18 cellular contexts compared by ENCODE assay signal in the genomic region with DNA sequence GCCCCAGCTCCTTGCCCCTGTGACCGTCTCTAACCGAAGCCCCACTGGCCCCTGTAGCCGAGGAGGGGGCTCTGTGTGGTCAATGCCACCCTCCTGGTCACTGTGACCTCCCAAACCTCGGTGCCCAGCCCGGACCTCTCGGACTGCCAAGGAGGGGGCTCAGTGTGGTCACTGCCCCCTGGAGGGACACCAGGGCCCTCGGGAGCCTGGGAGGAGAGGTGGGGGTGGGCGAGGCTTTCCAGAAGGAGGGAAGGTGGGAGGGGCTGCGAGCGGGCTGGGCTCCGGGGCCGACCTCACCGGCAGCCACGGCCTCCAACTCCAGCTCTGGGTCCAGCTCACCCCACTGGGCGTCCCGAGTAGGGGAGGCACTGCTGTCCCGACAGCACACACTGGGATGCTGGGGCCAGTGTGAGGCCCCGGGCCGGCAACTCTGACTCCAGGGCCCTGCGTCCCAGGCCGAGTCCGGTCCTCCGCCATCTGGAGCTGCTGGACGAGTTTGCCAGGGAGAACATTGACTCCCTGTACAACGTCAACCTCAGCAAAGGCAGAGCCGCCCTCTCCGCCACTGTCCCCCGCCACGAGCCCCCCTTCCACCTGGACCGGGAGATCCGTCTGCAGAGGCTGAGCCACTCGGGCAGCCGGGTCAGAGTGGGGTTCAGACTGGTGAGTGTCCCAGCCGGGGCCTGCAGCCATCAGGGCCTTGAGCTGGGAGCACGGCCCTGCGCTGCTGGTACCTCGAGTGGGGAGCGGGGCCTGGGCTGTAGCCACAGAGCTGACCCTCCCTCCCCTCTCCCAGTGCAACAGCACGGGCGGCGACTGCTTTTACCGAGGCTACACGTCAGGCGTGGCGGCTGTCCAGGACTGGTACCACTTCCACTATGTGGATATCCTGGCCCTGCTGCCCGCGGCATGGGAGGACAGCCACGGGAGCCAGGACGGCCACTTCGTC. TPM values are rescaled to one million over a fixed set of nuclear protein-coding genes. Genes with fewer than 3 reads are reported as not detected.
DNase-seq lines count a peak whose midpoint lies in the region; ATAC-seq, FAIRE-seq and TF ChIP-seq lines count a peak whose summit lies in the region.
"Had no signal": no experiment of that assay in that cellular context is flagged by ENCODE, and none has a peak within 500 bp of the region (broad histone marks: within the 10 kb centered on the region; RNA-seq: fewer than 3 reads in every experiment).

No MANE protein-coding gene starts in this region.

- H3K27ac ChIP-seq in H1 (ENCODE audit: low read depth, low read length) (no peak overlapping the region; the same call in 1 of the 2 replicates), neuronal stem cell (replicated peaks; ENCODE audit: low read length) (no peak overlapping the region)
- H3K27ac ChIP-seq: 22Rv1, GM23248, RWPE1, SJCRH30 had no signal

- H3K4me1 ChIP-seq in H1 (replicated peaks in 1 of 4; ENCODE audit: control insufficient read depth in 3 of 4, insufficient read depth in 4 of 4, low read length in 3 of 4) = peaks cover 0 to 1% (median under 1%) of the 10 kb centered on the region in 4 experiments; a peak in 1 of 7 replicates
- peaks cover 0 to 4% of the 10 kb centered on the region in 2 donors for H3K4me1 ChIP-seq in neuronal stem cell (ENCODE audit: control insufficient read depth in 2 of 2, insufficient read depth in 1 of 2, low read depth in 1 of 2, low read length in 2 of 2)

- H3K9ac ChIP-seq in H1 (replicated peaks in 1 of 4; ENCODE audit: extremely low read depth in 1 of 4, low read depth in 3 of 4, low read length in 3 of 4) (no peak overlapping the region), neuronal stem cell (ENCODE audit: low read depth, low read length, poor library complexity) (peak overlapping the region; percentile 21)
- H3K9ac ChIP-seq: GM23248 had no signal

- H3K27me3 ChIP-seq in H1 (replicated peaks in 1 of 4; ENCODE audit: control insufficient read depth in 3 of 4, extremely low read depth in 1 of 4, insufficient read depth in 3 of 4, low read length in 3 of 4) = no peaks in the 10 kb centered on the region
- no peaks in the 10 kb centered on the region for H3K27me3 ChIP-seq in neuronal stem cell (ENCODE audit: control insufficient read depth in 3 of 3, insufficient read depth in 3 of 3, low read depth in 1 of 3, low read length in 3 of 3)
- H3K27me3 ChIP-seq: SJCRH30 had no signal

- H2AFZ ChIP-seq in H1 (ENCODE audit: low read length) (no peak overlapping the region), neuronal stem cell (ENCODE audit: low read length) (peak overlapping the region; percentile 17)
- H2AFZ ChIP-seq: GM23248 had no signal

- H4K5ac ChIP-seq in H1 (ENCODE audit: insufficient read length, low read depth, low read length) = no peak overlapping the region

- H4K20me1 ChIP-seq in H1 (replicated peaks in 1 of 2; ENCODE audit: control insufficient read depth in 1 of 2, insufficient read depth in 2 of 2, low read length in 2 of 2) = no peaks in the 10 kb centered on the region

- TF ChIP-seq RAD21 in H1 (IDR thresholded peaks at IDR 0.05 in 1 of 2, conservative IDR thresholded peaks at IDR 0.05 in 1 of 2; ENCODE audit: low read depth in 2 of 2, low read length in 2 of 2) = no peak

- H3K4me2 ChIP-seq in H1 (ENCODE audit: insufficient read depth in 1 of 2, low read depth in 2 of 2, low read length in 2 of 2) = no peak overlapping the region
- no peak overlapping the region for H3K4me2 ChIP-seq in neuronal stem cell (ENCODE audit: insufficient read depth, low read length, poor library complexity, severe bottlenecking)

- CTCF ChIA-PET in H1 (lab: Charles Lee; ENCODE audit: partially characterized antibody) = interaction anchor here (1.2 to 1.6 kb wide), 5 partner anchors 13 to 47 kb away, joined by 3 to 5 read pairs (median 3); no protein-coding TSS in a partner anchor

- H2AK5ac ChIP-seq in H1 (ENCODE audit: low read depth, low read length) (no peak overlapping the region), neuronal stem cell (ENCODE audit: low read depth, low read length) (peak overlapping the region; percentile 46)

- no peak for FAIRE-seq in H1 (lab: Jason Lieb, UNC)
- FAIRE-seq: G401.6 had no signal

- DNase-seq in DMS53 (lab: John Stamatoyannopoulos, UW) = peak; percentile 53
- DNase-seq in DMS53 treated with DMSO at 0.1 percent for 48 hours (lab: John Stamatoyannopoulos, UW; ENCODE audit: unreplicated experiment) = no peak
- DNase-seq in H1 (ENCODE audit: low read depth in 1 of 2, low spot score in 2 of 2) = no peak
- DNase-seq in neuronal stem cell (ENCODE audit: low spot score) = no peak
- DNase-seq in activated CD4-positive, alpha-beta T cell treated with anti-CD3 and anti-CD28 coated beads for 1 hour = no peak
- DNase-seq: DND-41, GM23248, KBM-7, MV-4-11, NCI-H1930, NCI-H2171, NCI-H748 treated with DMSO at 0.1 percent for 48 hours, PC-3, SJCRH30 had no signal

- H3K79me1 ChIP-seq in H1 (ENCODE audit: low read depth, low read length) (no peaks in the 10 kb centered on the region), neuronal stem cell (ENCODE audit: low read depth, low read length) (peaks cover 8% of the 10 kb centered on the region)

- no peak for TF ChIP-seq CTCF in H1 (IDR thresholded peaks at IDR 0.05; ENCODE audit: control extremely low read depth in 1 of 3, insufficient read depth in 1 of 3, low read depth in 1 of 3, low read length in 3 of 3)

- H3K36me3 ChIP-seq in H1 (ENCODE audit: control insufficient read depth in 2 of 4, insufficient read depth in 4 of 4, low read length in 3 of 4) (no peaks in the 10 kb centered on the region), neuronal stem cell (replicated peaks in 1 of 2; ENCODE audit: control insufficient read depth in 2 of 2, insufficient read depth in 2 of 2, low read length in 2 of 2) (no peaks in the 10 kb centered on the region)
- H3K36me3 ChIP-seq: SJCRH30 had no signal

- H3K23me2 ChIP-seq in H1 (ENCODE audit: low read depth, low read length) = no peaks in the 10 kb centered on the region

- H3K14ac ChIP-seq in H1 (ENCODE audit: insufficient read length) (no peak overlapping the region), neuronal stem cell (ENCODE audit: low read length) (peak overlapping the region; percentile 38)

- peak overlapping the region; percentile 53; the same call in 1 of the 2 replicates for H2BK15ac ChIP-seq in H1 (ENCODE audit: low read length)
- H2BK15ac ChIP-seq in neuronal stem cell (ENCODE audit: low read length) = peak overlapping the region; percentile 67

- no peak for TF ChIP-seq POLR2A in H1 (IDR thresholded peaks at IDR 0.05; ENCODE audit: control extremely low read depth in 1 of 2, low read depth in 2 of 2, low read length in 2 of 2)

- H2BK5ac ChIP-seq in H1 (ENCODE audit: low read depth, low read length) (no peak overlapping the region), neuronal stem cell (ENCODE audit: low read length) (peak overlapping the region; percentile 53)

- H3K4ac ChIP-seq in H1 (replicated peaks; ENCODE audit: insufficient read length, low read depth, low read length) = no peak overlapping the region
- no peak overlapping the region for H3K4ac ChIP-seq in neuronal stem cell (ENCODE audit: low read length)

- H2BK12ac ChIP-seq in H1 (ENCODE audit: low read depth, low read length) = 0 out of 2 replicates have a peak overlapping the region, but pooled peaks have one; percentile 68
- H2BK12ac ChIP-seq in neuronal stem cell (ENCODE audit: low read length) = peak overlapping the region; percentile 63

- H3K4me3 ChIP-seq in H1 (ENCODE audit: extremely low read depth in 1 of 4, insufficient read depth in 2 of 4, low read depth in 3 of 4, low read length in 4 of 4) (no peak overlapping the region), neuronal stem cell (ENCODE audit: low read length in 2 of 2) (no peak overlapping the region)
- H3K4me3 ChIP-seq: GM23248, SJCRH30 had no signal

- H4K91ac ChIP-seq in H1 (replicated peaks; ENCODE audit: insufficient read length, low read length) (no peak overlapping the region), neuronal stem cell (ENCODE audit: low read depth, low read length, poor library complexity) (no peak overlapping the region)

- peak overlapping the region; percentile 62 for H4K8ac ChIP-seq in H1 (ENCODE audit: extremely low read depth, insufficient read depth, low read length)
- H4K8ac ChIP-seq in neuronal stem cell (ENCODE audit: low read depth, low read length) = no peak overlapping the region

- TF ChIP-seq EP300 in H1 (IDR thresholded peaks at IDR 0.05; ENCODE audit: borderline replicate concordance in 1 of 2, low read depth in 2 of 2, low read length in 2 of 2) = no peak

- POLR2A ChIA-PET in H1 (lab: Charles Lee; ENCODE audit: partially characterized antibody) = interaction anchor here (1.0 to 2.6 kb wide), 4 partner anchors 10 to 28 kb away, joined by 3 to 12 read pairs (median 3); partner anchors contain the start of gene UBE2J2

- no peak overlapping the region for H2BK20ac ChIP-seq in H1 (ENCODE audit: low read length)

- H3K79me2 ChIP-seq in H1 (ENCODE audit: control insufficient read depth in 1 of 2, insufficient read depth in 2 of 2, low read length in 2 of 2) = no peaks in the 10 kb centered on the region

- H2BK120ac ChIP-seq in H1 (replicated peaks; ENCODE audit: low read depth, low read length) (no peak overlapping the region), neuronal stem cell (ENCODE audit: low read depth, low read length) (peak overlapping the region; percentile 61)

- WGBS in H1 (ENCODE audit: extremely low coverage in 1 of 2, insufficient coverage in 1 of 2, insufficient read length in 1 of 2, insufficient replicate concordance in 2 of 2, low coverage in 1 of 2, low lambda C conversion rate in 2 of 2, missing lambda C conversion rate in 1 of 2), 2 experiments = 86% methylated on average over 39 of the region's 50 CpGs; no CpG with 5 or more reads in 1 of the 2 experiments
- no CpG with 5 or more reads among the region's 50 CpGs for WGBS in neuronal stem cell (ENCODE audit: extremely low coverage in 2 of 2, insufficient read length in 2 of 2, insufficient replicate concordance in 1 of 2), 2 donors

- H3K23ac ChIP-seq in H1 (ENCODE audit: insufficient read length) = no peak overlapping the region
- H3K23ac ChIP-seq in neuronal stem cell (ENCODE audit: low read depth, low read length, poor library complexity) = peak overlapping the region; percentile 85

- no peak for ATAC-seq in GM19023 (IDR thresholded peaks at IDR 0.05; ENCODE audit: unreplicated experiment)
- ATAC-seq: PC-3 had no signal

- H3K9me3 ChIP-seq in H1 (ENCODE audit: insufficient read depth in 2 of 2, low read depth in 1 of 2, low read length in 1 of 2) = peaks cover 0 to 2% of the 10 kb centered on the region in 2 experiments; a peak in 1 of 4 replicates
- no peaks in the 10 kb centered on the region for H3K9me3 ChIP-seq in neuronal stem cell (replicated peaks in 1 of 2; ENCODE audit: control insufficient read depth in 2 of 2, insufficient read depth in 1 of 2, low read depth in 1 of 2, low read length in 2 of 2)
- H3K9me3 ChIP-seq: SJCRH30 had no signal

- no peak overlapping the region for H3K56ac ChIP-seq in H1 (replicated peaks; ENCODE audit: insufficient read length, low read depth, low read length)

- H3K18ac ChIP-seq in H1 (ENCODE audit: extremely low read depth, low read length) (no peak overlapping the region), neuronal stem cell (ENCODE audit: low read length) (peak overlapping the region; percentile 64)

RNA-seq across cellular contexts. Expression of gene SCNN1D, which starts 6.4 kb away (rescaled TPM):
- total RNA-seq in H1 (2021; fragmentation: NEBNext Ultra II Directional; extraction: Animal tissue kit (Norgen Biotek cat#: 25700)) = 0.90 and 1.2 TPM in 2 replicates
- 2.5 and 4.1 TPM in 2 replicates for polyA plus RNA-seq in H1 (2011; rRNA removed)
- 3.6 TPM for polyA plus RNA-seq in H1 (2011; cell fraction: cytosol; rRNA removed)
- 29.6 TPM for polyA plus RNA-seq in H1 (2011; cell fraction: nucleus; rRNA removed)
- 1.3 to 4.3 TPM (median 2.9 TPM) in 4 replicates for polyA plus RNA-seq in H1 (2012, experiment 1 of 2)
- polyA plus RNA-seq in H1 (2012, experiment 2 of 2) = 0.54 TPM
- 1.8 TPM for polyA plus RNA-seq in H1 (2013, experiment 1 of 2)
- polyA plus RNA-seq in H1 (2013, experiment 2 of 2) = 1.0 TPM
- 0.24 and 0.38 TPM in 2 replicates for polyA minus RNA-seq in H1 (2011; rRNA and poly(A)+ RNA removed)
- 0.66 TPM for polyA minus RNA-seq in H1 (2011; cell fraction: cytosol; rRNA and poly(A)+ RNA removed)
- 2.7 TPM for polyA minus RNA-seq in H1 (2011; cell fraction: nucleus; rRNA and poly(A)+ RNA removed)
- 3.7 TPM for polyA plus RNA-seq in neuronal stem cell (2013, experiment 1 of 2)
- polyA plus RNA-seq in neuronal stem cell (2013, experiment 2 of 2) = 3.8 TPM

RNA-seq across cellular contexts. Expression of gene UBE2J2, which starts 12.9 kb away (rescaled TPM):
- total RNA-seq in H1 (2021; fragmentation: NEBNext Ultra II Directional; extraction: Animal tissue kit (Norgen Biotek cat#: 25700)) = 67.2 and 67.9 TPM in 2 replicates
- 33.6 and 47.3 TPM in 2 replicates for polyA plus RNA-seq in H1 (2011; rRNA removed)
- 50.1 TPM for polyA plus RNA-seq in H1 (2011; cell fraction: cytosol; rRNA removed)
- polyA plus RNA-seq in H1 (2011; cell fraction: nucleus; rRNA removed) = 42.9 TPM
- 46.0 to 58.9 TPM (median 47.8 TPM) in 4 replicates for polyA plus RNA-seq in H1 (2012, experiment 1 of 2)
- polyA plus RNA-seq in H1 (2012, experiment 2 of 2) = 63.2 TPM
- polyA plus RNA-seq in H1 (2013, experiment 1 of 2) = 40.4 TPM
- polyA plus RNA-seq in H1 (2013, experiment 2 of 2) = 38.8 TPM
- 10.8 and 14.2 TPM in 2 replicates for polyA minus RNA-seq in H1 (2011; rRNA and poly(A)+ RNA removed)
- 26.9 TPM for polyA minus RNA-seq in H1 (2011; cell fraction: cytosol; rRNA and poly(A)+ RNA removed)
- polyA minus RNA-seq in H1 (2011; cell fraction: nucleus; rRNA and poly(A)+ RNA removed) = 40.3 TPM
- 43.4 TPM for polyA plus RNA-seq in neuronal stem cell (2013, experiment 1 of 2)
- polyA plus RNA-seq in neuronal stem cell (2013, experiment 2 of 2) = 42.6 TPM

RNA-seq across cellular contexts. Expression of gene ACAP3, which starts 21.1 kb away (rescaled TPM):
- 26.5 and 28.3 TPM in 2 replicates for total RNA-seq in H1 (2021; fragmentation: NEBNext Ultra II Directional; extraction: Animal tissue kit (Norgen Biotek cat#: 25700))
- polyA plus RNA-seq in H1 (2011; rRNA removed) = 14.8 and 30.0 TPM in 2 replicates
- 28.0 TPM for polyA plus RNA-seq in H1 (2011; cell fraction: cytosol; rRNA removed)
- 219 TPM for polyA plus RNA-seq in H1 (2011; cell fraction: nucleus; rRNA removed)
- 20.5 to 39.7 TPM (median 32.1 TPM) in 4 replicates for polyA plus RNA-seq in H1 (2012, experiment 1 of 2)
- polyA plus RNA-seq in H1 (2012, experiment 2 of 2) = 14.0 TPM
- polyA plus RNA-seq in H1 (2013, experiment 1 of 2) = 12.2 TPM
- 12.2 TPM for polyA plus RNA-seq in H1 (2013, experiment 2 of 2)
- 9.1 and 13.0 TPM in 2 replicates for polyA minus RNA-seq in H1 (2011; rRNA and poly(A)+ RNA removed)
- polyA minus RNA-seq in H1 (2011; cell fraction: cytosol; rRNA and poly(A)+ RNA removed) = 26.1 TPM
- polyA minus RNA-seq in H1 (2011; cell fraction: nucleus; rRNA and poly(A)+ RNA removed) = 39.2 TPM
- 19.8 TPM for polyA plus RNA-seq in neuronal stem cell (2013, experiment 1 of 2)
- polyA plus RNA-seq in neuronal stem cell (2013, experiment 2 of 2) = 18.5 TPM

RNA-seq across cellular contexts. Expression of gene PUSL1, which starts 21.8 kb away (rescaled TPM):
- 38.8 and 40.1 TPM in 2 replicates for total RNA-seq in H1 (2021; fragmentation: NEBNext Ultra II Directional; extraction: Animal tissue kit (Norgen Biotek cat#: 25700))
- 87.4 and 108 TPM in 2 replicates for polyA plus RNA-seq in H1 (2011; rRNA removed)
- 56.9 TPM for polyA plus RNA-seq in H1 (2011; cell fraction: cytosol; rRNA removed)
- 65.9 TPM for polyA plus RNA-seq in H1 (2011; cell fraction: nucleus; rRNA removed)
- polyA plus RNA-seq in H1 (2012, experiment 1 of 2) = 19.3 to 37.6 TPM (median 34.0 TPM) in 4 replicates
- polyA plus RNA-seq in H1 (2012, experiment 2 of 2) = 38.4 TPM
- polyA plus RNA-seq in H1 (2013, experiment 1 of 2) = 27.2 TPM
- 25.7 TPM for polyA plus RNA-seq in H1 (2013, experiment 2 of 2)
- 8.7 and 9.3 TPM in 2 replicates for polyA minus RNA-seq in H1 (2011; rRNA and poly(A)+ RNA removed)
- polyA minus RNA-seq in H1 (2011; cell fraction: cytosol; rRNA and poly(A)+ RNA removed) = 14.0 TPM
- 30.1 TPM for polyA minus RNA-seq in H1 (2011; cell fraction: nucleus; rRNA and poly(A)+ RNA removed)
- polyA plus RNA-seq in neuronal stem cell (2013, experiment 1 of 2) = 15.2 TPM
- 15.0 TPM for polyA plus RNA-seq in neuronal stem cell (2013, experiment 2 of 2)

RNA-seq across cellular contexts. Expression of gene INTS11, which starts 37.9 kb away (rescaled TPM):
- total RNA-seq in H1 (2021; fragmentation: NEBNext Ultra II Directional; extraction: Animal tissue kit (Norgen Biotek cat#: 25700)) = 113 and 116 TPM in 2 replicates
- polyA plus RNA-seq in H1 (2011; rRNA removed) = 243 and 324 TPM in 2 replicates
- 210 TPM for polyA plus RNA-seq in H1 (2011; cell fraction: cytosol; rRNA removed)
- polyA plus RNA-seq in H1 (2011; cell fraction: nucleus; rRNA removed) = 662 TPM
- 121 to 180 TPM (median 164 TPM) in 4 replicates for polyA plus RNA-seq in H1 (2012, experiment 1 of 2)
- 131 TPM for polyA plus RNA-seq in H1 (2012, experiment 2 of 2)
- 99.2 TPM for polyA plus RNA-seq in H1 (2013, experiment 1 of 2)
- 89.5 TPM for polyA plus RNA-seq in H1 (2013, experiment 2 of 2)
- 115 and 144 TPM in 2 replicates for polyA minus RNA-seq in H1 (2011; rRNA and poly(A)+ RNA removed)
- 86.7 TPM for polyA minus RNA-seq in H1 (2011; cell fraction: cytosol; rRNA and poly(A)+ RNA removed)
- polyA minus RNA-seq in H1 (2011; cell fraction: nucleus; rRNA and poly(A)+ RNA removed) = 144 TPM
- polyA plus RNA-seq in neuronal stem cell (2013, experiment 1 of 2) = 73.8 TPM
- polyA plus RNA-seq in neuronal stem cell (2013, experiment 2 of 2) = 72.0 TPM
